In the genomic region with DNA sequence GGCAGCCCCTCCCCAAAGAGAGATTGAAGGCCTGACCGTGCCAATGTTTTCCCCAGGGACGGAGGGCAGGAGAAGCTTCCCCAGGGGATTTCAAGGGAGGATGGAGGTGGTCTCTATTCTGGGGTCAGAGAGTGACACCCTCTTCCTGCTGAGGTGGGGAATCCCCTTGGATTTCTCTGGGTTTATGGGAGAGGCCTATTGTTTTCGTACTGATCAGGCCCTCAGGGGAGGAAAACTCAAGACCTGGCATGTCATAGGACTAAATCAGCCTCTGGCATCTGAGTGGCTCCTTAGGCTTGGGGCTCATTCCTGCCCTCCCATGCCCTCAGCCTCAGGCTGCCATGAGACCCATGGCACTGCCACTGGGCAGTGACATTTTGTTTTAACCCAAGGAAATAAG, we compare ENCODE assay signal across 11 cellular contexts. TPM values are rescaled to one million over a fixed set of nuclear protein-coding genes. Genes with fewer than 3 reads are reported as not detected.
A peak's percentile ranks its signal among the peaks of the same experiment; 100 is the strongest.
DNase-seq lines count a peak whose midpoint lies in the region; ATAC-seq and TF ChIP-seq lines count a peak whose summit lies in the region.
"Had no signal": no experiment of that assay in that cellular context is flagged by ENCODE, and none has a peak within 500 bp of the region (broad histone marks: within the 10 kb centered on the region; RNA-seq: fewer than 3 reads in every experiment).

No MANE protein-coding gene starts in this region.

- H3K4me1 ChIP-seq in IMR-90 (ENCODE audit: control insufficient read depth, insufficient read depth, low read length) (peaks cover 8% of the 10 kb centered on the region; the same call in 1 of the 2 replicates), mammary epithelial cell (ENCODE audit: insufficient read depth, low read length) (peaks cover 25% of the 10 kb centered on the region), thyroid gland (peaks cover 27 to 29% of the 10 kb centered on the region in 2 donors)

- no peak overlapping the region for H4K91ac ChIP-seq in IMR-90 (ENCODE audit: insufficient read depth, low read depth, low read length)

- no CpG with 5 or more reads among the region's 3 CpGs for whole genome bisulfite sequencing in IMR-90 (ENCODE audit: extremely low coverage in 2 of 2, insufficient read length in 1 of 2), 2 experiments
- 20% methylated on average over 2 of the region's 3 CpGs for WGBS in mammary epithelial cell (ENCODE audit: low coverage, missing lambda C conversion rate)
- WGBS in thyroid gland, 2 donors, result 23 to 66% methylated on average over 3 of the region's 3 CpGs

- H2BK15ac ChIP-seq in IMR-90 (ENCODE audit: low read depth, low read length), result no peak overlapping the region

- peaks cover 18 to 32% of the 10 kb centered on the region in 2 experiments; a peak in 3 of 4 replicates for H3K79me1 ChIP-seq in IMR-90 (ENCODE audit: low read depth in 1 of 2, low read length in 2 of 2)

- no peak overlapping the region for H2BK5ac ChIP-seq in IMR-90 (ENCODE audit: low read depth, low read length, poor library complexity, severe bottlenecking)

- H3K56ac ChIP-seq in IMR-90 (ENCODE audit: extremely low read depth, insufficient read depth, low read length), result no peak overlapping the region

- H3K36me3 ChIP-seq in IMR-90 (ENCODE audit: control insufficient read depth, insufficient read depth, low read length) (no peaks in the 10 kb centered on the region), mammary epithelial cell (ENCODE audit: insufficient read depth, low read length) (no peaks in the 10 kb centered on the region), thyroid gland (no peaks in the 10 kb centered on the region)
- H3K36me3 ChIP-seq: neural progenitor cell had no signal

- no peaks in the 10 kb centered on the region for H3K9me3 Mint-ChIP-seq in memory B cell
- H3K9me3 Mint-ChIP-seq: activated CD4-positive, alpha-beta T cell treated with anti-CD3 and anti-CD28 coated beads, Interleukin-2, amount 10 ng/mL, durations not matched to agents 24 days and 14 days; neural progenitor cell had no signal

- DNase-seq in IMR-90, result no peak
- peak; percentile 65 for DNase-seq in mammary epithelial cell
- no peak for DNase-seq in memory B cell (ENCODE audit: low spot score in 2 of 2)
- no peak for DNase-seq in thyroid gland
- DNase-seq in inferior parietal cortex (ENCODE audit: extremely low spot score), result no peak
- DNase-seq in KBM-7, result no peak
- DNase-seq in GM20000 (ENCODE audit: low spot score), result no peak
- DNase-seq: activated CD4-positive, alpha-beta T cell treated with anti-CD3 and anti-CD28 coated beads, Interleukin-2, amount 10 ng/mL, durations not matched to agents 24 days and 14 days; SHP77 had no signal

- dilution Hi-C loops in IMR-90 (cut with HindIII; ENCODE audit: low sequenced_read_pairs, unreplicated experiment), result no loop called here
- dilution Hi-C loops in mammary epithelial cell (cut with HindIII; ENCODE audit: low sequenced_read_pairs), result loop anchor here (5.0 kb wide), 1 partner anchor 34 kb away; no protein-coding TSS in a partner anchor

- no peak overlapping the region for H2BK120ac ChIP-seq in IMR-90 (ENCODE audit: low read depth, low read length)

- H3K9me3 ChIP-seq in IMR-90 (ENCODE audit: control insufficient read depth, insufficient read depth, low read length) (no peaks in the 10 kb centered on the region), mammary epithelial cell (replicated peaks; ENCODE audit: insufficient read depth, low read length) (no peaks in the 10 kb centered on the region), thyroid gland (no peaks in the 10 kb centered on the region)

- ATAC-seq in IMR-90 (ENCODE audit: low read depth) (no peak), memory B cell (ENCODE audit: low read depth) (no peak)

- H4K8ac ChIP-seq in IMR-90 (ENCODE audit: low read depth in 2 of 2, low read length in 2 of 2), result no peak overlapping the region

- no peak overlapping the region for H3K18ac ChIP-seq in IMR-90 (ENCODE audit: low read depth, low read length)

- peaks cover 52% of the 10 kb centered on the region for H3K4me1 Mint-ChIP-seq in memory B cell

- no peak overlapping the region for H2BK20ac ChIP-seq in IMR-90 (ENCODE audit: low read depth, low read length)

- H3K9me1 ChIP-seq in IMR-90 (ENCODE audit: insufficient read depth, low read length), result peaks cover 18% of the 10 kb centered on the region

- H3K27ac ChIP-seq in IMR-90 (ENCODE audit: insufficient read depth, low read length) (no peak overlapping the region), mammary epithelial cell (ENCODE audit: insufficient read depth, low read depth, low read length) (peak overlapping the region; percentile 69), thyroid gland (peak overlapping the region; percentile 57 to 62 (median 59))
- H3K27ac ChIP-seq: KMS-11, neural progenitor cell had no signal

- TF ChIP-seq CTCF in IMR-90 (conservative IDR thresholded peaks at IDR 0.05; ENCODE audit: low read depth, low read length) (no peak), mammary epithelial cell (conservative IDR thresholded peaks at IDR 0.05 in 1 of 2, IDR thresholded peaks at IDR 0.05 in 1 of 2; ENCODE audit: extremely low read depth in 1 of 2, insufficient read depth in 1 of 2, low read depth in 1 of 2, low read length in 2 of 2) (no peak), thyroid gland (IDR thresholded peaks at IDR 0.05) (no peak), GM20000 (IDR thresholded peaks at IDR 0.05; ENCODE audit: extremely low read depth, missing control alignments) (no peak)

- H3K4me2 ChIP-seq in IMR-90 (ENCODE audit: low read depth, low read length) (no peak overlapping the region), mammary epithelial cell (ENCODE audit: insufficient read depth, low read depth, low read length) (peak overlapping the region; percentile 46)
- H3K4me2 ChIP-seq: KMS-11, neural progenitor cell had no signal

- no peak overlapping the region for H3K4me3 Mint-ChIP-seq in memory B cell
- H3K4me3 Mint-ChIP-seq: activated CD4-positive, alpha-beta T cell treated with anti-CD3 and anti-CD28 coated beads, Interleukin-2, amount 10 ng/mL, durations not matched to agents 24 days and 14 days; neural progenitor cell had no signal

- no peak overlapping the region for H4K5ac ChIP-seq in IMR-90 (ENCODE audit: low read depth, low read length)

- H3K79me2 ChIP-seq in mammary epithelial cell (ENCODE audit: insufficient read depth, low read length), result no peaks in the 10 kb centered on the region

- POLR2A ChIA-PET in IMR-90 (lab: Charles Lee; ENCODE audit: unreplicated experiment), result no interaction called here

- H3K36me3 Mint-ChIP-seq in memory B cell, result peaks cover 28% of the 10 kb centered on the region
- H3K36me3 Mint-ChIP-seq: neural progenitor cell had no signal

- intact Hi-C loops in IMR-90 (cut with micrococcal nuclease) (no loop called here), mammary epithelial cell (cut with micrococcal nuclease) (no loop called here), thyroid gland (cut with DNase I) (no loop called here)

- TF ChIP-seq POLR2A in IMR-90 (IDR thresholded peaks at IDR 0.05; ENCODE audit: low read depth, low read length) (no peak), thyroid gland (IDR thresholded peaks at IDR 0.05) (no peak)

- 0 out of 2 replicates have a peak overlapping the region, but pooled peaks have one; percentile 40 for H3K4ac ChIP-seq in IMR-90 (ENCODE audit: low read depth, low read length)

- H3K4me3 ChIP-seq in IMR-90 (ENCODE audit: insufficient read depth, low read depth, low read length), result no peak overlapping the region
- no peak overlapping the region for H3K4me3 ChIP-seq in mammary epithelial cell (replicated peaks in 1 of 3; ENCODE audit: insufficient read depth in 1 of 3, low read depth in 2 of 3, low read length in 3 of 3)
- H3K4me3 ChIP-seq in thyroid gland (replicated peaks in 1 of 3), result no peak overlapping the region
- H3K4me3 ChIP-seq: neural progenitor cell had no signal

- CTCF ChIA-PET in IMR-90 (lab: Yijun Ruan, JAX), result no interaction called here
- CTCF ChIA-PET in mammary epithelial cell (lab: Charles Lee; ENCODE audit: low non-redundant PET), result no interaction called here

- H2AK5ac ChIP-seq in IMR-90 (ENCODE audit: low read depth, low read length), result peak overlapping the region; percentile 71; the same call in 1 of the 2 replicates

- H3K14ac ChIP-seq in IMR-90 (replicated peaks; ENCODE audit: low read depth, low read length), result no peak overlapping the region

- H3K9ac ChIP-seq in IMR-90 (ENCODE audit: low read depth, low read length) (no peak overlapping the region), mammary epithelial cell (ENCODE audit: insufficient read depth, low read length) (peak overlapping the region; percentile 14)
- H3K9ac ChIP-seq: KMS-11, neural progenitor cell had no signal

- H2AK9ac ChIP-seq in IMR-90 (replicated peaks; ENCODE audit: low read depth, low read length, poor library complexity), result no peak overlapping the region

- H4K20me1 ChIP-seq in IMR-90 (ENCODE audit: insufficient read depth, low read length), result no peaks in the 10 kb centered on the region
- H4K20me1 ChIP-seq in mammary epithelial cell (ENCODE audit: insufficient read depth, low read length), result no peaks in the 10 kb centered on the region

- H3K27me3 ChIP-seq in IMR-90 (ENCODE audit: control insufficient read depth, insufficient read depth, low read length) (no peaks in the 10 kb centered on the region), mammary epithelial cell (ENCODE audit: insufficient read depth, low read length) (no peaks in the 10 kb centered on the region), thyroid gland (no peaks in the 10 kb centered on the region)
- H3K27me3 ChIP-seq: neural progenitor cell had no signal

- H2AFZ ChIP-seq in IMR-90 (replicated peaks; ENCODE audit: low read length, poor library complexity), result no peak overlapping the region
- peak overlapping the region; percentile 57 for H2AFZ ChIP-seq in mammary epithelial cell (ENCODE audit: low read depth, low read length)
- H2AFZ ChIP-seq: neural progenitor cell had no signal

- no peak for TF ChIP-seq RAD21 in IMR-90 (IDR thresholded peaks at IDR 0.05; ENCODE audit: low read length)

- BruUV-seq in IMR-90 (replicated peaks; lab: Mats Ljungman, UMichigan) (no TSS peak), mammary epithelial cell (replicated peaks; lab: Mats Ljungman, UMichigan) (no TSS peak)

- no peak overlapping the region for H3K23ac ChIP-seq in IMR-90 (ENCODE audit: low read depth, low read length)

- peak overlapping the region; percentile 28 for H3K27ac Mint-ChIP-seq in memory B cell
- H3K27ac Mint-ChIP-seq: neural progenitor cell had no signal

- no peaks in the 10 kb centered on the region for H3K27me3 Mint-ChIP-seq in memory B cell
- H3K27me3 Mint-ChIP-seq: activated CD4-positive, alpha-beta T cell treated with anti-CD3 and anti-CD28 coated beads, Interleukin-2, amount 10 ng/mL, durations not matched to agents 24 days and 14 days had no signal

- in situ Hi-C loops in IMR-90 (cut with MboI; ENCODE audit: low sequenced_read_pairs), result no loop called here
- in situ Hi-C loops in mammary epithelial cell (cut with MboI; ENCODE audit: low sequenced_read_pairs in 2 of 2), result no loop called here
- in situ Hi-C loops in KBM-7 (cut with MboI; ENCODE audit: low pct_unique_long_range_greater_than_20kb, low sequenced_read_pairs), result no loop called here

RNA-seq across cellular contexts. Expression of a gene that starts 44.6 kb away (rescaled TPM):
- total RNA-seq in IMR-90 (2012; rRNA removed) (6.9 and 11.1 TPM in 2 replicates), mammary epithelial cell (10 to 100 TPM in 1 of 2 donors, 1 to 10 TPM in 1; 5.3 to 14.9 TPM), thyroid gland (10 to 100 TPM; 24.6 to 49.7 (median 32.1) TPM)
- polyA plus RNA-seq in IMR-90 (2012; rRNA removed) (16.5 and 18.9 TPM in 2 replicates), mammary epithelial cell (9.0 TPM)
- polyA plus RNA-seq in IMR-90 (2012; cell fraction: cytosol; rRNA removed), result 13.2 and 15.9 TPM in 2 replicates
- 25.7 and 30.6 TPM in 2 replicates for polyA plus RNA-seq in IMR-90 (2012; cell fraction: nucleus; rRNA removed; ENCODE audit: low replicate concordance)
- 24.6 TPM for polyA minus RNA-seq in mammary epithelial cell
